ENCODE assay signal across 1 cellular context in the genomic region with DNA sequence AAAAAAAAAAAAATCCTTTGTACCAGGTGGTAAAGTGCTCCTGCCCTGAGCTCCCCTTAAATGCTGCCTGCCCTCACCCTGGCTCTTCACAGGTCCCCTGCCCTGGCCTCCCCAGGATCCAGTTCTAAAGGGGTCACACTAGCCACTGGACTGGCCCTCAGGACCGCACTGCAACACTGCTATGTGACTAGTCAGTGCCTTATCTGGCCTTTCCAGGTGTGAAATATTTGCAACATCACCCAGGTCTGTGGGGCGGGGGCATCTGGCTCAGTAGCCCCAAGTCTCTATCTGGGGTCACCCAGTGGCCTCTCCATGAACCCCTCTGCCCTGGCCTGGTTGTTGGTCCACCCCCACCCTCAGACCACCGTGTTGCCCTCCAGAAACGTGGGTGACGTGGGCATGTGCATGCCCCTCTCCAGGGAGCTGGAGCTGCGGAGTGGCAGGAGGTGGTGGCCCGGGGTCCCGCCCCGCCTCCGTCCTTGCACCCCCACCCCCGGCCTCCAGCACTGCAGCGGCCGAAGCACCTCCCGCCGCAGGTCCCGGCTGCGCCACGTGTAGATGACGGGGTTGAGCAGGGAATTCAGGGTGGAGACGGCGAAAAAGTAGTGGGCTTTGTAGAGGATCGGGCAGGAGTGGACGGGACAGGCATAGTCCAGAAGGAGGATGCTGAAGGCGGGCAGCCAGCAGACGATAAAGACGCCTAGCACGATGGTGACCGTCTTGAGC.
A peak's percentile ranks its signal among the peaks of the same experiment; 100 is the strongest.
TF ChIP-seq lines count a peak whose summit lies in the region.

No MANE protein-coding gene starts in this region.

TF ChIP-seq in K562, 482 proteins besides CTCF, POLR2A, EP300 and RAD21:
- TF ChIP-seq NFE2 (IDR thresholded peaks at IDR 0.05; ENCODE audit: low read depth) (0 out of 2 replicates have a peak, but pooled peaks have one; percentile 48), ELF1 (tag; IDR thresholded peaks at IDR 0.05) (no peak), CBFA2T3 (IDR thresholded peaks at IDR 0.05) (peak; percentile 74), TCF3 (CRISPR knock-in tag; IDR thresholded peaks at IDR 0.05) (peak; percentile 59), CBFA2T2 (conservative IDR thresholded peaks at IDR 0.05) (peak; percentile 51), XRCC5 (IDR thresholded peaks at IDR 0.05; ENCODE audit: low read depth, low read length) (no peak), NFATC3 (IDR thresholded peaks at IDR 0.05) (peak; percentile 67; the same call in 1 of the 2 replicates), TEAD4 (IDR thresholded peaks at IDR 0.05; ENCODE audit: low read length) (0 out of 2 replicates have a peak, but pooled peaks have one; percentile 36), TEAD4 (CRISPR knock-in tag; IDR thresholded peaks at IDR 0.05; ENCODE audit: borderline replicate concordance) (no peak), TAL1 (IDR thresholded peaks at IDR 0.05) (peak; percentile 67), ARID1B (IDR thresholded peaks at IDR 0.05) (peak; percentile 76), NCOR1 (IDR thresholded peaks at IDR 0.05) (0 out of 2 replicates have a peak, but pooled peaks have one; percentile 47), SMARCA4 (IDR thresholded peaks at IDR 0.05) (peak; percentile 34; the same call in 1 of the 2 replicates), ZBTB7A (IDR thresholded peaks at IDR 0.05; ENCODE audit: borderline replicate concordance, control insufficient read depth, low read depth, low read length) (peak; percentile 21; the same call in 1 of the 2 replicates), DPF2 (IDR thresholded peaks at IDR 0.05) (peak; percentile 62; the same call in 1 of the 2 replicates), MTA3 (IDR thresholded peaks at IDR 0.05; ENCODE audit: borderline replicate concordance) (0 out of 2 replicates have a peak, but pooled peaks have one; percentile 19)
- TF ChIP-seq, protein P1, sequence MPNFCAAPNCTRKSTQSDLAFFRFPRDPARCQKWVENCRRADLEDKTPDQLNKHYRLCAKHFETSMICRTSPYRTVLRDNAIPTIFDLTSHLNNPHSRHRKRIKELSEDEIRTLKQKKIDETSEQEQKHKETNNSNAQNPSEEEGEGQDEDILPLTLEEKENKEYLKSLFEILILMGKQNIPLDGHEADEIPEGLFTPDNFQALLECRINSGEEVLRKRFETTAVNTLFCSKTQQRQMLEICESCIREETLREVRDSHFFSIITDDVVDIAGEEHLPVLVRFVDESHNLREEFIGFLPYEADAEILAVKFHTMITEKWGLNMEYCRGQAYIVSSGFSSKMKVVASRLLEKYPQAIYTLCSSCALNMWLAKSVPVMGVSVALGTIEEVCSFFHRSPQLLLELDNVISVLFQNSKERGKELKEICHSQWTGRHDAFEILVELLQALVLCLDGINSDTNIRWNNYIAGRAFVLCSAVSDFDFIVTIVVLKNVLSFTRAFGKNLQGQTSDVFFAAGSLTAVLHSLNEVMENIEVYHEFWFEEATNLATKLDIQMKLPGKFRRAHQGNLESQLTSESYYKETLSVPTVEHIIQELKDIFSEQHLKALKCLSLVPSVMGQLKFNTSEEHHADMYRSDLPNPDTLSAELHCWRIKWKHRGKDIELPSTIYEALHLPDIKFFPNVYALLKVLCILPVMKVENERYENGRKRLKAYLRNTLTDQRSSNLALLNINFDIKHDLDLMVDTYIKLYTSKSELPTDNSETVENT (CRISPR knock-in tag; IDR thresholded peaks at IDR 0.05) = no peak
- TF ChIP-seq, protein P2, sequence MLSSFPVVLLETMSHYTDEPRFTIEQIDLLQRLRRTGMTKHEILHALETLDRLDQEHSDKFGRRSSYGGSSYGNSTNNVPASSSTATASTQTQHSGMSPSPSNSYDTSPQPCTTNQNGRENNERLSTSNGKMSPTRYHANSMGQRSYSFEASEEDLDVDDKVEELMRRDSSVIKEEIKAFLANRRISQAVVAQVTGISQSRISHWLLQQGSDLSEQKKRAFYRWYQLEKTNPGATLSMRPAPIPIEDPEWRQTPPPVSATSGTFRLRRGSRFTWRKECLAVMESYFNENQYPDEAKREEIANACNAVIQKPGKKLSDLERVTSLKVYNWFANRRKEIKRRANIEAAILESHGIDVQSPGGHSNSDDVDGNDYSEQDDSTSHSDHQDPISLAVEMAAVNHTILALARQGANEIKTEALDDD (IDR thresholded peaks at IDR 0.05) = peak; percentile 38; the same call in 1 of the 2 replicates
- TF ChIP-seq, protein P3, sequence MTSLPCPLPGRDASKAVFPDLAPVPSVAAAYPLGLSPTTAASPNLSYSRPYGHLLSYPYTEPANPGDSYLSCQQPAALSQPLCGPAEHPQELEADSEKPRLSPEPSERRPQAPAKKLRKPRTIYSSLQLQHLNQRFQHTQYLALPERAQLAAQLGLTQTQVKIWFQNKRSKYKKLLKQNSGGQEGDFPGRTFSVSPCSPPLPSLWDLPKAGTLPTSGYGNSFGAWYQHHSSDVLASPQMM (CRISPR knock-in tag; IDR thresholded peaks at IDR 0.05) = no peak
- TF ChIP-seq, protein P4, sequence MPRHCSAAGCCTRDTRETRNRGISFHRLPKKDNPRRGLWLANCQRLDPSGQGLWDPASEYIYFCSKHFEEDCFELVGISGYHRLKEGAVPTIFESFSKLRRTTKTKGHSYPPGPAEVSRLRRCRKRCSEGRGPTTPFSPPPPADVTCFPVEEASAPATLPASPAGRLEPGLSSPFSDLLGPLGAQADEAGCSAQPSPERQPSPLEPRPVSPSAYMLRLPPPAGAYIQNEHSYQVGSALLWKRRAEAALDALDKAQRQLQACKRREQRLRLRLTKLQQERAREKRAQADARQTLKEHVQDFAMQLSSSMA (CRISPR knock-in tag; IDR thresholded peaks at IDR 0.05) = no peak
